Comparison of ENCODE assay signal across 8 cellular contexts in genomic region chr9:113564804-113565237, GRCh38.
A peak's percentile ranks its signal among the peaks of the same experiment; 100 is the strongest.
DNase-seq lines count a peak whose midpoint lies in the region; ATAC-seq and TF ChIP-seq lines count a peak whose summit lies in the region.

No MANE protein-coding gene starts in this region.

- no peak overlapping the region for H3K4me3 Mint-ChIP-seq in activated naive CD8-positive, alpha-beta T cell treated with anti-CD3 and anti-CD28 coated beads, Interleukin-2, amount 10 ng/mL, durations not matched to agents 7 days and 5 days
- H3K4me3 Mint-ChIP-seq in activated naive CD8-positive, alpha-beta T cell treated with anti-CD3 and anti-CD28 coated beads for 36 hours = no peak overlapping the region

- H3K4me1 Mint-ChIP-seq in activated naive CD8-positive, alpha-beta T cell treated with anti-CD3 and anti-CD28 coated beads, Interleukin-2, amount 10 ng/mL, durations not matched to agents 7 days and 5 days = peaks cover 22% of the 10 kb centered on the region
- H3K4me1 Mint-ChIP-seq in activated naive CD8-positive, alpha-beta T cell treated with anti-CD3 and anti-CD28 coated beads for 36 hours = peaks cover 15% of the 10 kb centered on the region

- H3K27me3 ChIP-seq in psoas muscle (ENCODE audit: insufficient read depth in 3 of 3, low read length in 2 of 3) = no peaks in the 10 kb centered on the region

- no peak for ATAC-seq in activated naive CD8-positive, alpha-beta T cell treated with anti-CD3 and anti-CD28 coated beads, Interleukin-2, amount 10 ng/mL, durations not matched to agents 7 days and 5 days (ENCODE audit: low read depth)
- ATAC-seq in psoas muscle (peak; percentile 39 to 58 (median 44)), GM18520 (IDR thresholded peaks at IDR 0.05; ENCODE audit: unreplicated experiment) (no peak), GM21360 (IDR thresholded peaks at IDR 0.05; ENCODE audit: unreplicated experiment) (no peak), HG03159 (IDR thresholded peaks at IDR 0.05; ENCODE audit: unreplicated experiment) (no peak)

- in situ Hi-C loops in astrocyte of the cerebellum (cut with HindIII; ENCODE audit: low sequenced_read_pairs) = no loop called here

- H3K27ac Mint-ChIP-seq in activated naive CD8-positive, alpha-beta T cell treated with anti-CD3 and anti-CD28 coated beads, Interleukin-2, amount 10 ng/mL, durations not matched to agents 7 days and 5 days = peak overlapping the region; percentile 26
- H3K27ac Mint-ChIP-seq in activated naive CD8-positive, alpha-beta T cell treated with anti-CD3 and anti-CD28 coated beads for 36 hours = no peak overlapping the region

- POLR2A ChIA-PET in activated naive CD8-positive, alpha-beta T cell treated with anti-CD3 and anti-CD28 coated beads, Interleukin-2, amount 10 ng/mL, durations not matched to agents 7 days and 5 days (lab: Charles Lee) = no interaction called here

- H3K4me3 ChIP-seq in astrocyte of the cerebellum (ENCODE audit: low read depth, low read length) = peak overlapping the region; percentile 54
- peak overlapping the region; percentile 58 for H3K4me3 ChIP-seq in psoas muscle

- TF ChIP-seq CTCF in astrocyte of the cerebellum (IDR thresholded peaks at IDR 0.05; ENCODE audit: low read depth, low read length, missing control alignments) (no peak), psoas muscle (IDR thresholded peaks at IDR 0.05) (no peak)

- intact Hi-C loops in psoas muscle (cut with DNase I) = loop anchor here in 1 of 2 donors (5.0 kb wide), 1 partner anchor 103 kb away; the partner anchor contains the start of gene RGS3

- peaks cover 4% of the 10 kb centered on the region for H3K36me3 Mint-ChIP-seq in activated naive CD8-positive, alpha-beta T cell treated with anti-CD3 and anti-CD28 coated beads, Interleukin-2, amount 10 ng/mL, durations not matched to agents 7 days and 5 days
- H3K36me3 Mint-ChIP-seq in activated naive CD8-positive, alpha-beta T cell treated with anti-CD3 and anti-CD28 coated beads for 36 hours = peaks cover 5% of the 10 kb centered on the region

- DNase-seq in activated naive CD8-positive, alpha-beta T cell treated with anti-CD3 and anti-CD28 coated beads, Interleukin-2, amount 10 ng/mL, durations not matched to agents 7 days and 5 days = no peak
- DNase-seq in activated naive CD8-positive, alpha-beta T cell treated with anti-CD3 and anti-CD28 coated beads for 36 hours = no peak
- DNase-seq in astrocyte of the cerebellum (ENCODE audit: low read depth) (no peak), hypothalamus (lab: John Stamatoyannopoulos, UW) (peak in 35 of 51 donors; percentile 19 to 80 (median 58)), psoas muscle (peak; percentile 63 to 72)

- H3K4me1 ChIP-seq in psoas muscle = peaks cover 49% of the 10 kb centered on the region

- H3K36me3 ChIP-seq in psoas muscle (ENCODE audit: insufficient read depth in 1 of 2, low read depth in 1 of 2) = no peaks in the 10 kb centered on the region

- H3K9me3 Mint-ChIP-seq in activated naive CD8-positive, alpha-beta T cell treated with anti-CD3 and anti-CD28 coated beads, Interleukin-2, amount 10 ng/mL, durations not matched to agents 7 days and 5 days = no peaks in the 10 kb centered on the region
- no peaks in the 10 kb centered on the region for H3K9me3 Mint-ChIP-seq in activated naive CD8-positive, alpha-beta T cell treated with anti-CD3 and anti-CD28 coated beads for 36 hours

- no peaks in the 10 kb centered on the region for H3K9me3 ChIP-seq in psoas muscle

- no peaks in the 10 kb centered on the region for H3K27me3 Mint-ChIP-seq in activated naive CD8-positive, alpha-beta T cell treated with anti-CD3 and anti-CD28 coated beads, Interleukin-2, amount 10 ng/mL, durations not matched to agents 7 days and 5 days
- no peaks in the 10 kb centered on the region for H3K27me3 Mint-ChIP-seq in activated naive CD8-positive, alpha-beta T cell treated with anti-CD3 and anti-CD28 coated beads for 36 hours

- H3K27ac ChIP-seq in psoas muscle = peak overlapping the region; percentile 74

- WGBS in psoas muscle, 3 donors = 7 to 12% (median 10%) methylated on average over 18 of the region's 18 CpGs

Comparison
In these comparisons a context has a peak if more than half of its experiments do, and no peak if none do; other contexts are left out.
1. ATAC-seq: peak in psoas muscle (4 of 4); none in activated naive CD8-positive, alpha-beta T cell treated with anti-CD3 and anti-CD28 coated beads, Interleukin-2, amount 10 ng/mL, durations not matched to agents 7 days and 5 days (single experiment), GM18520 (single experiment), GM21360 (single experiment) and HG03159 (single experiment).
2. DNase-seq: peak in hypothalamus (35 of 51) and psoas muscle (2 of 2); none in activated naive CD8-positive, alpha-beta T cell treated with anti-CD3 and anti-CD28 coated beads, Interleukin-2, amount 10 ng/mL, durations not matched to agents 7 days and 5 days (single experiment), activated naive CD8-positive, alpha-beta T cell treated with anti-CD3 and anti-CD28 coated beads for 36 hours (single experiment) and astrocyte of the cerebellum (single experiment).